Comparison of ENCODE assay signal across 33 cellular contexts in genomic region chr17:71470062-71470461, GRCh38.
"Had no signal": no experiment of that assay in that cellular context is flagged by ENCODE, and none has a peak within 500 bp of the region (broad histone marks: within the 10 kb centered on the region; RNA-seq: fewer than 3 reads in every experiment).

No MANE protein-coding gene starts in this region.

- ATAC-seq: activated CD4-positive, CD25-positive, alpha-beta regulatory T cell treated with anti-CD3 and anti-CD28 coated beads, Interleukin-2, amount 50 U/mL, for 24 hours; activated CD8-positive, alpha-beta T cell treated with anti-CD3 and anti-CD28 coated beads for 36 hours; activated naive CD8-positive, alpha-beta T cell treated with anti-CD3 and anti-CD28 coated beads, Interleukin-2, amount 50 U/mL, for 24 hours; activated T-cell treated with anti-CD3 and anti-CD28 coated beads, Interleukin-2, amount 50 U/mL, for 4 hours; activated T-helper 17 cell treated with anti-CD3 and anti-CD28 coated beads, Interleukin-2, amount 50 U/mL, for 72 hours; body of pancreas; esophagus mucosa; T-helper 17 cell had no signal

- DNase-seq: activated B cell treated with CpG ODN at 0.5 μM for 24 hours; activated CD4-positive, alpha-beta T cell treated with anti-CD3 and anti-CD28 coated beads for 48 hours; activated CD4-positive, alpha-beta T cell treated with anti-CD3 and anti-CD28 coated beads, Interleukin-2, amount 50 U/mL, for 1 hour; activated CD4-positive, alpha-beta T cell treated with anti-CD3 and anti-CD28 coated beads, Interleukin-2, amount 50 U/mL, for 48 hours; activated CD8-positive, alpha-beta memory T cell treated with anti-CD3 and anti-CD28 coated beads for 24 hours; activated CD8-positive, alpha-beta T cell treated with anti-CD3 and anti-CD28 coated beads for 36 hours; activated effector memory CD4-positive, alpha-beta T cell treated with Interleukin-2 at 50 U/mL for 16 hours; activated gamma-delta T cell treated with Interleukin-2 at 50 U/mL for 16 hours; activated naive CD4-positive, alpha-beta T cell treated with anti-CD3 and anti-CD28 coated beads, Interleukin-2, amount 50 U/mL, for 16 hours; activated naive CD4-positive, alpha-beta T cell treated with Interleukin-2 at 50 U/mL for 16 hours; activated naive CD8-positive, alpha-beta T cell treated with anti-CD3 and anti-CD28 coated beads for 36 hours; activated naive CD8-positive, alpha-beta T cell treated with anti-CD3 and anti-CD28 coated beads, Interleukin-2, amount 50 U/mL, for 24 hours; activated T-cell treated with anti-CD3 and anti-CD28 coated beads, Interleukin-2, amount 50 U/mL, for 4 hours; adrenal gland; amygdala; aorta; body of pancreas; dorsolateral prefrontal cortex; effector memory CD4-positive, alpha-beta T cell; endodermal cell; foreskin fibroblast; head of caudate nucleus; T-helper 1 cell; T-helper 17 cell; T1000; WERI-Rb-1 had no signal

- FAIRE-seq: frontal cortex had no signal

- H3K27ac Mint-ChIP-seq: activated B cell treated with CpG ODN at 0.5 μM for 24 hours; activated CD8-positive, alpha-beta T cell treated with anti-CD3 and anti-CD28 coated beads for 36 hours; activated naive CD8-positive, alpha-beta T cell treated with anti-CD3 and anti-CD28 coated beads for 36 hours; activated naive CD8-positive, alpha-beta T cell treated with anti-CD3 and anti-CD28 coated beads, Interleukin-2, amount 50 U/mL, for 24 hours; activated T-helper 17 cell treated with anti-CD3 and anti-CD28 coated beads, Interleukin-2, amount 50 U/mL, for 72 hours; dendritic cell treated with granulocyte-macrophage colony-stimulating factor and Interleukin-4, amounts not matched to agents 40 ng/mL and 50 ng/mL, for 4 days; endodermal cell; T-helper 17 cell; T-helper 2 cell treated with Interferon-gamma antibody and Interleukin-4, amounts not matched to agents 5 μg/mL and 100 μg/mL, for 36 hours had no signal

- H3K36me3 Mint-ChIP-seq: activated naive CD8-positive, alpha-beta T cell treated with anti-CD3 and anti-CD28 coated beads for 36 hours had no signal

- H3K9me3 Mint-ChIP-seq: activated CD8-positive, alpha-beta T cell treated with anti-CD3 and anti-CD28 coated beads for 36 hours; activated naive CD8-positive, alpha-beta T cell treated with anti-CD3 and anti-CD28 coated beads for 36 hours; activated naive CD8-positive, alpha-beta T cell treated with anti-CD3 and anti-CD28 coated beads, Interleukin-2, amount 50 U/mL, for 24 hours; activated T-cell treated with anti-CD3 and anti-CD28 coated beads, Interleukin-2, amount 50 U/mL, for 4 hours; activated T-helper 17 cell treated with anti-CD3 and anti-CD28 coated beads, Interleukin-2, amount 50 U/mL, for 72 hours; central memory CD8-positive, alpha-beta T cell; dendritic cell treated with granulocyte-macrophage colony-stimulating factor and Interleukin-4, amounts not matched to agents 40 ng/mL and 50 ng/mL, for 4 days; endodermal cell had no signal
